8 cellular contexts compared by ENCODE assay signal in the genomic region with DNA sequence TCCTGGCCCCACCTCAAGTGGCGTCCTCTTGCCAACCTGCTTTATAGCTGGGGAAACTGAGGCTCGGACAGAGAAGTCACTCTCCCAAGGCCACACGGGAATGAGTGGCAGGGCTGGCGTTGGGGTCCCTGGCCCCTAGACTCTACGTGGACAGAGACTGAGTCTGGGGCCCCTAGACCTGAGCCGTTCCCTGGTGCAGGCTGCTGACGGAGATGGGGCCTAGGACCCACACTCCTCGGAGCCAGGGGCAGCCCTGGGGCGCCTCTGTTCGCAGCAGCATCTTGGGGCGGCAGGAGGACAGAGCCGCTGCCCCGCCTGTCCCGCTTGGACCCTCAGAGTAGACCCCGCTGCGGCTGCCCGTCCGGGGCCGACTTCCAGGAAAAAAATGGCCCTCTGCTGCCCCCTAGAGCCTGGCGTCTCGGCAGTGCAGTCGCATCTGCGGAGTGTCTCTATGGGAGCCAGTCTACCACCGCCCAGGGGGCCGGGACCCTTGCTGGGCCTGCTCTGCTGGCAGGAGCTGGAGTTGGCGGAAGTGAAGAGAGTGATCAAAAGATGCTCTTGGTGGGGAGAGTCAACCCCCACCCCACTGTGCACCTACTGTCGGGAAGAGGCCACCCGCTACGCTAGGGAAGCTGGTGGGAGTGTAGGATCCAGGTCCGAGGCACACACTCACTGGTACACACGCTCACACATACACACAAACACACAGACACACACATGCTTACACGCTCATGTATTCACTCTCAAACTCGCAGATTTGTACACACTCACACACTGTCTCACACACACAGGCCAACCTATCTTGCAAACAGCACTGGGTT.
A peak's percentile ranks its signal among the peaks of the same experiment; 100 is the strongest.
DNase-seq lines count a peak whose midpoint lies in the region; ATAC-seq and TF ChIP-seq lines count a peak whose summit lies in the region.

No MANE protein-coding gene starts in this region.

- peaks cover 8% of the 10 kb centered on the region for H3K9me3 Mint-ChIP-seq in activated naive CD4-positive, alpha-beta T cell treated with anti-CD3 and anti-CD28 coated beads, Interleukin-2, amount 10 ng/mL, durations not matched to agents 7 days and 5 days

- H3K4me3 Mint-ChIP-seq in activated naive CD4-positive, alpha-beta T cell treated with anti-CD3 and anti-CD28 coated beads, Interleukin-2, amount 10 ng/mL, durations not matched to agents 7 days and 5 days: no peak overlapping the region

- POLR2A ChIA-PET in BJ (lab: Charles Lee): no interaction called here

- H3K27me3 Mint-ChIP-seq in activated naive CD4-positive, alpha-beta T cell treated with anti-CD3 and anti-CD28 coated beads, Interleukin-2, amount 10 ng/mL, durations not matched to agents 7 days and 5 days: peaks cover 17% of the 10 kb centered on the region

- TF ChIP-seq POLR2A in gastrocnemius medialis (IDR thresholded peaks at IDR 0.05): no peak

- in situ Hi-C loops in HAP-1 (cut with MboI; ENCODE audit: low sequenced_read_pairs) (loop anchor here (25.0 kb wide), 1 partner anchor 532 kb away; the partner anchor contains the start of gene SORCS2), SK-MEL-5 (cut with HindIII; ENCODE audit: low pct_unique_long_range_greater_than_20kb, low sequenced_read_pairs) (no loop called here), gastrocnemius medialis (cut with MboI; ENCODE audit: low sequenced_read_pairs in 4 of 4) (loop anchor here in 3 of 4 donors (10.0 to 25.0 kb wide), 2 partner anchors 532 to 535 kb away; partner anchors contain the start of gene SORCS2 (in 2 of the 3))

- H3K27ac Mint-ChIP-seq in activated naive CD4-positive, alpha-beta T cell treated with anti-CD3 and anti-CD28 coated beads, Interleukin-2, amount 10 ng/mL, durations not matched to agents 7 days and 5 days: no peak overlapping the region

- ATAC-seq in gastrocnemius medialis (no peak), GM19351 (IDR thresholded peaks at IDR 0.05; ENCODE audit: unreplicated experiment) (no peak)

- intact Hi-C loops in gastrocnemius medialis (cut with DNase I; ENCODE audit: low total_unique reads): loop anchor here (2.0 kb wide), 2 partner anchors 63 to 527 kb away; partner anchors contain the start of gene SORCS2

- no peak for DNase-seq in BJ (ENCODE audit: low read depth)
- peak; percentile 13 to 91 for DNase-seq in HAP-1 (ENCODE audit: low spot score in 2 of 2)
- peak; percentile 47 for DNase-seq in SK-MEL-5 (ENCODE audit: low read depth, low spot score)
- DNase-seq in activated naive CD4-positive, alpha-beta T cell treated with anti-CD3 and anti-CD28 coated beads, Interleukin-2, amount 10 ng/mL, durations not matched to agents 7 days and 5 days: peak; percentile 78
- DNase-seq in cardiac muscle cell (ENCODE audit: low read depth in 1 of 2, low spot score in 1 of 2): peak; percentile 47 to 81
- DNase-seq in gastrocnemius medialis: no peak
- no peak for DNase-seq in NCI-H226

- H3K36me3 Mint-ChIP-seq in activated naive CD4-positive, alpha-beta T cell treated with anti-CD3 and anti-CD28 coated beads, Interleukin-2, amount 10 ng/mL, durations not matched to agents 7 days and 5 days: no peaks in the 10 kb centered on the region

- no peaks in the 10 kb centered on the region for H3K9me3 ChIP-seq in HAP-1
- no peaks in the 10 kb centered on the region for H3K9me3 ChIP-seq in cardiac muscle cell (ENCODE audit: low read depth)
- no peaks in the 10 kb centered on the region for H3K9me3 ChIP-seq in gastrocnemius medialis

- H3K27me3 ChIP-seq in BJ (ENCODE audit: control insufficient read depth, insufficient read depth, low read length) (peaks cover 3% of the 10 kb centered on the region; the same call in 1 of the 2 replicates), HAP-1 (ENCODE audit: low read depth) (peaks cover 17% of the 10 kb centered on the region), cardiac muscle cell (peaks cover 9% of the 10 kb centered on the region), gastrocnemius medialis (peaks cover 0 to 7% (median 0%) of the 10 kb centered on the region in 3 donors)

- peak; percentile 87 for TF ChIP-seq CTCF in BJ (IDR thresholded peaks at IDR 0.05; ENCODE audit: insufficient read depth, low read depth, low read length)
- TF ChIP-seq CTCF in cardiac muscle cell (IDR thresholded peaks at IDR 0.05; ENCODE audit: low read depth, low read length): peak; percentile 87
- TF ChIP-seq CTCF in gastrocnemius medialis (IDR thresholded peaks at IDR 0.05 in 4 of 5, conservative IDR thresholded peaks at IDR 0.05 in 1 of 5): peak; percentile 15 to 77 (median 63)

- CTCF ChIA-PET in BJ (lab: Yijun Ruan, JAX): interaction anchor here (0.7 to 2.4 kb wide), 30 partner anchors 8 to 594 kb away, joined by 3 to 16 read pairs (median 4); partner anchors contain the start of gene SORCS2
- CTCF ChIA-PET in activated naive CD4-positive, alpha-beta T cell treated with anti-CD3 and anti-CD28 coated beads, Interleukin-2, amount 10 ng/mL, durations not matched to agents 7 days and 5 days (lab: Charles Lee): interaction anchor here (0.6 to 2.4 kb wide), 13 partner anchors 10 to 562 kb away, joined by 3 to 9 read pairs (median 4); partner anchors contain the start of gene SORCS2

- H3K27ac ChIP-seq in cardiac muscle cell (no peak overlapping the region), gastrocnemius medialis (no peak overlapping the region)

- no peaks in the 10 kb centered on the region for H3K4me1 Mint-ChIP-seq in activated naive CD4-positive, alpha-beta T cell treated with anti-CD3 and anti-CD28 coated beads, Interleukin-2, amount 10 ng/mL, durations not matched to agents 7 days and 5 days

- no peaks in the 10 kb centered on the region for H3K36me3 ChIP-seq in BJ (ENCODE audit: control insufficient read depth, insufficient read depth, low read length)
- no peaks in the 10 kb centered on the region for H3K36me3 ChIP-seq in HAP-1 (replicated peaks)
- H3K36me3 ChIP-seq in cardiac muscle cell: no peaks in the 10 kb centered on the region
- no peaks in the 10 kb centered on the region for H3K36me3 ChIP-seq in gastrocnemius medialis

- no peaks in the 10 kb centered on the region for H3K4me1 ChIP-seq in HAP-1
- no peaks in the 10 kb centered on the region for H3K4me1 ChIP-seq in cardiac muscle cell (ENCODE audit: low read depth)
- H3K4me1 ChIP-seq in gastrocnemius medialis: no peaks in the 10 kb centered on the region

- H3K4me3 ChIP-seq in BJ (ENCODE audit: low read depth, low read length): no peak overlapping the region
- peak overlapping the region; percentile 17 for H3K4me3 ChIP-seq in HAP-1
- no peak overlapping the region for H3K4me3 ChIP-seq in cardiac muscle cell
- H3K4me3 ChIP-seq in gastrocnemius medialis: no peak overlapping the region

Comparison
In these comparisons a context has a peak if more than half of its experiments do, and no peak if none do; other contexts are left out.
1. DNase-seq: peak in HAP-1 (2 of 2), SK-MEL-5 (single experiment), activated naive CD4-positive, alpha-beta T cell treated with anti-CD3 and anti-CD28 coated beads, Interleukin-2, amount 10 ng/mL, durations not matched to agents 7 days and 5 days (single experiment) and cardiac muscle cell (2 of 2); none in BJ (single experiment), gastrocnemius medialis (0 of 2) and NCI-H226 (single experiment).
2. Peak in every context shown above with its lines, with median percentiles within 50 percentile points of each other: CTCF ChIP-seq.